Comparison of ENCODE assay signal across 16 cellular contexts in the genomic region with DNA sequence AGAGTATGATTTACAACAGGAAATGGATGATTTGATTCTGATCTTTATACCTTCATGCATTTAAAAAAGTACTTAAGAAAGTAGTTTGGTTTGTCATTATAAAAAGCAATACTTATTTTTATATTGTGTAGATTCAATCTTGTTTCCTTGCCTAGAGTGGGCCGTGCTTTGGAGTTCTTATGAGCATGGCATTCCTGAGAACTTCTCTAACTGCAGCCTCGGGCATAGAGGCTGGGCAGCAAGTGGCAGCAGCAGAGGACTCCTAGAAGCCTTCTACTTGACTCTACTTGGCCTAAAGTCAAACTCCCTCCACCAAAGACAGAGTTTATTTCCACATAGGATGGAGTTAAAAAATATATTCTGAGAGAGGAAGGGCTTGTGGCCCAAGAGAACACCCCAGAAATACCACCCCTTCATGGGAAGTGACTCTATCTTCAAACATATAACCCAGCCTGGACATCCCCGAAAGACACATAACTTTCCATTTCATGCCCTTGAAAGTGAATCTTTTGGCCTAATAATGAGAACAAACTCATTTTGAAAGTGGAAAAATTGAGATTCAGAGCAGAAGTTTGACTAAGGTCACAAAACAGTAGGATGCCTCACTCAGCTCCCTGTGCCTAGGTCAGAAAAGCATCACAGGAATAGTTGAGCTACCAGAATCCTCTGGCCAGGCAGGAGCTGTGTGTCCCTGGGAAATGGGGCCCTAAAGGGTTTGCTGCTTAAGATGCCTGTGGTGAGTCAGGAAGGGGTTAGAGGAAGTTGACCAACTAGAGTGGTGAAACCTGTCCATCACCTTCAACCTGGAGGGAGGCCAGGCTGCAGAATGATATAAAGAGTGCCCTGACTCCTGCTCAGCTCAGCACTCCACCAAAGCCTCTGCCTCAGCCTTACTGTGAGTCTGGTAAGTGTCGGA. TPM values are rescaled to one million over a fixed set of nuclear protein-coding genes. Genes with fewer than 3 reads are reported as not detected.
A peak's percentile ranks its signal among the peaks of the same experiment; 100 is the strongest.
DNase-seq lines count a peak whose midpoint lies in the region; ATAC-seq and TF ChIP-seq lines count a peak whose summit lies in the region.
"Had no signal": no experiment of that assay in that cellular context is flagged by ENCODE, and none has a peak within 500 bp of the region (broad histone marks: within the 10 kb centered on the region; RNA-seq: fewer than 3 reads in every experiment).

A gene with protein sequence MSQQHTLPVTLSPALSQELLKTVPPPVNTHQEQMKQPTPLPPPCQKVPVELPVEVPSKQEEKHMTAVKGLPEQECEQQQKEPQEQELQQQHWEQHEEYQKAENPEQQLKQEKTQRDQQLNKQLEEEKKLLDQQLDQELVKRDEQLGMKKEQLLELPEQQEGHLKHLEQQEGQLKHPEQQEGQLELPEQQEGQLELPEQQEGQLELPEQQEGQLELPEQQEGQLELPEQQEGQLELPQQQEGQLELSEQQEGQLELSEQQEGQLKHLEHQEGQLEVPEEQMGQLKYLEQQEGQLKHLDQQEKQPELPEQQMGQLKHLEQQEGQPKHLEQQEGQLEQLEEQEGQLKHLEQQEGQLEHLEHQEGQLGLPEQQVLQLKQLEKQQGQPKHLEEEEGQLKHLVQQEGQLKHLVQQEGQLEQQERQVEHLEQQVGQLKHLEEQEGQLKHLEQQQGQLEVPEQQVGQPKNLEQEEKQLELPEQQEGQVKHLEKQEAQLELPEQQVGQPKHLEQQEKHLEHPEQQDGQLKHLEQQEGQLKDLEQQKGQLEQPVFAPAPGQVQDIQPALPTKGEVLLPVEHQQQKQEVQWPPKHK (plus strand): TSS at position 861 of the 916 bp plus-strand sequence. CDS start 1,252 bp downstream, outside the sequence.

- H3K36me3 ChIP-seq in OCI-LY3 (replicated peaks; ENCODE audit: low read depth, low read length) (no peaks in the 10 kb centered on the region), kidney epithelial cell (ENCODE audit: control insufficient read depth, insufficient read depth, low read length) (no peaks in the 10 kb centered on the region)
- H3K36me3 ChIP-seq: BE2C had no signal

- H2AFZ ChIP-seq in OCI-LY3 (ENCODE audit: low read depth, low read length) = no peak within 1 kb of the TSS

- peaks cover 19% of the 10 kb centered on the region for H3K4me1 ChIP-seq in OCI-LY3 (ENCODE audit: low read length)
- H3K4me1 ChIP-seq: BE2C had no signal

- no peaks in the 10 kb centered on the region for H3K9me3 ChIP-seq in OCI-LY3 (ENCODE audit: insufficient read depth, low read length)
- H3K9me3 ChIP-seq: BE2C had no signal

- no peaks in the 10 kb centered on the region for H3K79me2 ChIP-seq in OCI-LY3 (ENCODE audit: low read length)

- no peak within 1 kb of the TSS for H3K9ac ChIP-seq in OCI-LY3 (ENCODE audit: low read length)

- in situ Hi-C loops in KBM-7 (cut with MboI; ENCODE audit: low pct_unique_long_range_greater_than_20kb, low sequenced_read_pairs) = no loop called here

- ATAC-seq in GM18870 (IDR thresholded peaks at IDR 0.05; ENCODE audit: unreplicated experiment) (no peak), HG02970 (IDR thresholded peaks at IDR 0.05; ENCODE audit: low FRiP score, unreplicated experiment) (no peak)
- ATAC-seq: sciatic nerve had no signal

- no peaks in the 10 kb centered on the region for H4K20me1 ChIP-seq in OCI-LY3 (ENCODE audit: insufficient read depth, low read length)

- no peak within 1 kb of the TSS for H3K27ac ChIP-seq in OCI-LY3 (ENCODE audit: low read length)

- H3K4me2 ChIP-seq in OCI-LY3 (ENCODE audit: low read length) = peak within 1 kb of the TSS; percentile 45

- TF ChIP-seq CTCF in GM20000 (IDR thresholded peaks at IDR 0.05; ENCODE audit: extremely low read depth, missing control alignments) (no peak), OCI-LY3 (IDR thresholded peaks at IDR 0.05; ENCODE audit: low read depth, low read length) (no peak), kidney epithelial cell (IDR thresholded peaks at IDR 0.05; ENCODE audit: insufficient read depth, low read length, poor library complexity, severe bottlenecking) (no peak)

- H3K27me3 ChIP-seq in OCI-LY3 (ENCODE audit: low read depth, low read length) (peaks cover 74% of the 10 kb centered on the region), kidney epithelial cell (ENCODE audit: control insufficient read depth, insufficient read depth, low read length) (no peaks in the 10 kb centered on the region)
- H3K27me3 ChIP-seq: BE2C had no signal

- DNase-seq in EH (ENCODE audit: low read depth) (peak; percentile 47), GM20000 (ENCODE audit: low spot score) (peak; percentile 45), kidney epithelial cell (ENCODE audit: low read depth) (peak; percentile 14), AG08396 (ENCODE audit: low spot score) (no peak), KBM-7 (no peak)
- DNase-seq: activated CD4-positive, CD25-positive, alpha-beta regulatory T cell treated with anti-CD3 and anti-CD28 coated beads, Interleukin-2, amount 50 U/mL, for 72 hours; activated effector memory CD4-positive, alpha-beta T cell treated with Interleukin-2 at 50 U/mL for 16 hours; BE2C; central memory CD4-positive, alpha-beta T cell; MV-4-11; NCI-H524; SHP77 had no signal

- H3K4me3 ChIP-seq in OCI-LY3 (ENCODE audit: low read length) = no peak within 1 kb of the TSS; the same call in 1 of the 2 replicates
- no peak within 1 kb of the TSS for H3K4me3 ChIP-seq in kidney epithelial cell (ENCODE audit: low read depth, low read length)

RNA-seq across cellular contexts. Expression of the gene that starts here (rescaled TPM):
- 1.2 and 2.3 TPM in 2 replicates for total RNA-seq in kidney epithelial cell
- total RNA-seq: sciatic nerve had no signal

Comparison
In these comparisons a context has a peak if more than half of its experiments do, and no peak if none do; other contexts are left out.
1. DNase-seq: peak in EH (single experiment), GM20000 (single experiment) and kidney epithelial cell (single experiment); none in AG08396 (single experiment) and KBM-7 (single experiment).